In the genomic region with DNA sequence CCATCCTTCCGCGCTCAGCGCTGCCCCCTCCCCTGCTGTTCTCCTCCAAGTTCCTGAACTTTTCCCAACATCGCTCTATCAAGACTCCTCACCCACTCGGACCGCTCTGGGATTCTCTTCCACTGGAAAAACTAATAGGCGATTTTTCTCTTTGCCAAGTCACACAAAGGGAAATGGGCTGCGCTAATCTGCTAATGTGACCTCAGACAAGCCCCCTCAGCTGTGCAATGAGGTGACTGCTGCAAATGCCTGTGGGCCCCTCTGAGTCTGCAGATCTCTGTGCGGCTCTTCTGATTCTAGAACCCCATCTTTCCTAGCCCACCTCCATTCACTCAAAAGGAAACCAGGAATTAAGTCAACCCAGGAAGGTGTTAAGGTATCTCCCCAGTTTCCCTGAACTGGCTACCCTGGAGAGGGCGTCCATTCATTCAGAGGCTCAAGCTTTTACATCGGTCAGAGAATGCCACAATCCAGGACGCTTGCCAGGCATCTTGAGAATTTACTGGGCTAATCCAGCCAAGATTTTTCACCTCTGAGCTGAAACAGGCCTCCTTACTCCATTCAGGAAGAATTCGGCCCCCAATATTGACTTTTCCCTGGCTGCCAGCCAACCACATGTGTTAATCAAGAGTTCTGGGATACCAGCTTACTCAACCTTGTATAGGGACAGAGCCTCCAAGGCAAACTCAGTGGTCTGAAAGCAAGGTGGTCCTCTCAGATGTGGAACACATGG, we compare ENCODE assay signal across 8 cellular contexts. TPM values are rescaled to one million over a fixed set of nuclear protein-coding genes. Genes with fewer than 3 reads are reported as not detected.
DNase-seq lines count a peak whose midpoint lies in the region; ATAC-seq, FAIRE-seq and TF ChIP-seq lines count a peak whose summit lies in the region.
"Had no signal": no experiment of that assay in that cellular context is flagged by ENCODE, and none has a peak within 500 bp of the region (broad histone marks: within the 10 kb centered on the region; RNA-seq: fewer than 3 reads in every experiment).

No MANE protein-coding gene starts in this region.

- H3K4me1 ChIP-seq in thoracic aorta (ENCODE audit: control insufficient read depth in 1 of 2, low read depth in 2 of 2): peaks cover 13 to 41% of the 10 kb centered on the region in 2 donors

- H3K36me3 Mint-ChIP-seq in MCF 10A (ENCODE audit: insufficient read depth, unreplicated experiment): no peaks in the 10 kb centered on the region

- no TSS peak for BruUV-seq in MCF 10A (replicated peaks; lab: Mats Ljungman, UMichigan)

- peak overlapping the region; percentile 48 for H3K4me3 Mint-ChIP-seq in MCF 10A (ENCODE audit: unreplicated experiment)
- H3K4me3 Mint-ChIP-seq: T-helper 1 cell treated with Interleukin-12 subunit alpha and Interleukin-12 subunit beta and Interleukin-4 antibody, amounts not matched to agents 30 μg/mL and 1 μg/mL, for 36 hours had no signal

- H3K4me3 ChIP-seq in thoracic aorta: peak overlapping the region; percentile 70

- peaks cover 7% of the 10 kb centered on the region for H3K9me3 Mint-ChIP-seq in MCF 10A (ENCODE audit: unreplicated experiment)
- H3K9me3 Mint-ChIP-seq: T-helper 1 cell treated with Interleukin-12 subunit alpha and Interleukin-12 subunit beta and Interleukin-4 antibody, amounts not matched to agents 30 μg/mL and 1 μg/mL, for 36 hours had no signal

- H3K4me1 Mint-ChIP-seq in MCF 10A (ENCODE audit: insufficient read depth, unreplicated experiment): peaks cover 10% of the 10 kb centered on the region

- CTCF ChIA-PET in MCF 10A (lab: Yijun Ruan, JAX): interaction anchor here (0.6 to 2.8 kb wide), 3 partner anchors 42 to 78 kb away, joined by 3 to 13 read pairs (median 3); no protein-coding TSS in a partner anchor

- no peak overlapping the region for H3K27ac Mint-ChIP-seq in MCF 10A (ENCODE audit: low read depth, unreplicated experiment)
- H3K27ac Mint-ChIP-seq: T-helper 1 cell treated with Interleukin-12 subunit alpha and Interleukin-12 subunit beta and Interleukin-4 antibody, amounts not matched to agents 30 μg/mL and 1 μg/mL, for 36 hours had no signal

- peaks cover 44% of the 10 kb centered on the region for H3K27me3 Mint-ChIP-seq in MCF 10A (ENCODE audit: insufficient read depth, unreplicated experiment)

- DNase-seq in HTR-8/SVneo (ENCODE audit: insufficient read length, low spot score) (peak; percentile 81), MCF 10A (ENCODE audit: unreplicated experiment) (peak; percentile 40), left kidney (ENCODE audit: low read depth, low spot score) (peak; percentile 73), thoracic aorta (ENCODE audit: low spot score) (peak; percentile 34), NCI-H2081 treated with DMSO at 0.1 percent for 48 hours (lab: John Stamatoyannopoulos, UW) (no peak), SW 1271 (lab: John Stamatoyannopoulos, UW) (no peak)

- TF ChIP-seq CTCF in MCF 10A (IDR thresholded peaks at IDR 0.05; ENCODE audit: unreplicated experiment): no peak
- TF ChIP-seq CTCF in thoracic aorta (IDR thresholded peaks at IDR 0.05): no peak

- no peaks in the 10 kb centered on the region for H3K27me3 ChIP-seq in thoracic aorta (replicated peaks; ENCODE audit: insufficient read depth)

- FAIRE-seq in HTR-8/SVneo (lab: Jason Lieb, UNC): peak; percentile 95

- H3K36me3 ChIP-seq in thoracic aorta: no peaks in the 10 kb centered on the region

- no peaks in the 10 kb centered on the region for H3K9me3 ChIP-seq in thoracic aorta

- H3K27ac ChIP-seq in thoracic aorta: peak overlapping the region; percentile 33 to 38

- intact Hi-C loops in MCF 10A (cut with micrococcal nuclease): no loop called here

- POLR2A ChIA-PET in MCF 10A (lab: Yijun Ruan, JAX): no interaction called here

- ATAC-seq in thoracic aorta (ENCODE audit: insufficient number of reproducible peaks, low FRiP score, low read depth) (peak; percentile 68), HG02623 (IDR thresholded peaks at IDR 0.05; ENCODE audit: unreplicated experiment) (no peak)

RNA-seq across cellular contexts. Expression of a gene that starts 0.8 kb away (rescaled TPM):
- total RNA-seq in MCF 10A (2022) (not detected in 2 replicates), thoracic aorta (1 to 10 TPM; 7.3 to 8.0 TPM)

RNA-seq across cellular contexts. Expression of a gene that starts 43.6 kb away (rescaled TPM):
- total RNA-seq in MCF 10A (2022): not detected in 2 replicates
- not detected for total RNA-seq in thoracic aorta

Comparison
In these comparisons a context has a peak if more than half of its experiments do, and no peak if none do; other contexts are left out.
1. DNase-seq: peak in HTR-8/SVneo (single experiment), MCF 10A (single experiment), left kidney (single experiment) and thoracic aorta (single experiment); none in NCI-H2081 treated with DMSO at 0.1 percent for 48 hours (single experiment) and SW 1271 (0 of 2).